8 cellular contexts compared by ENCODE assay signal in genomic region chr3:177338697-177339219, GRCh38.
DNase-seq lines count a peak whose midpoint lies in the region; ATAC-seq, FAIRE-seq and TF ChIP-seq lines count a peak whose summit lies in the region.

No MANE protein-coding gene starts in this region.

- DNase-seq in GM20000 (ENCODE audit: low spot score) (peak; percentile 39), HuH-7.5 (ENCODE audit: low spot score) (peak; percentile 36), K562 (ENCODE audit: extremely low read depth in 1 of 4, low spot score in 3 of 4) (peak; percentile 45 to 91 (median 64)), pons (ENCODE audit: low spot score) (peak; percentile 77), neural progenitor cell (ENCODE audit: low spot score) (no peak)
- no peak for DNase-seq in stimulated activated CD8-positive, alpha-beta memory T cell treated with anti-CD3 and anti-CD28 coated beads, Interleukin-4, amount 100 ng/mL, for 48 hours
- no peak for DNase-seq in activated CD8-positive, alpha-beta memory T cell treated with anti-CD3 and anti-CD28 coated beads, Interleukin-2, amount 50 U/mL, for 4 hours
- DNase-seq in stimulated activated CD4-positive, alpha-beta T cell treated with anti-CD3 and anti-CD28 coated beads, Interleukin-2, amount 100 ng/mL, for 48 hours, result no peak

- peak; percentile 91 for FAIRE-seq in K562 (lab: Jason Lieb, UNC)

- CTCF ChIA-PET in K562 (lab: Yijun Ruan, JAX; ENCODE audit: low intra/inter-chr PET ratio), result no interaction called here

- ATAC-seq in K562, result peak; percentile 88

- H3K79me2 ChIP-seq in K562 (ENCODE audit: control insufficient read depth, insufficient read depth, low read length) (no peaks in the 10 kb centered on the region), neural progenitor cell (ENCODE audit: low read depth) (no peaks in the 10 kb centered on the region)

- TF ChIP-seq CTCF in GM20000 (IDR thresholded peaks at IDR 0.05; ENCODE audit: extremely low read depth, missing control alignments) (no peak), K562 (IDR thresholded peaks at IDR 0.05 in 2 of 3, conservative IDR thresholded peaks at IDR 0.05 in 1 of 3; ENCODE audit: insufficient read depth in 2 of 3, low read depth in 1 of 3, low read length in 3 of 3) (peak in 1 of 3 experiments; percentile 10; a peak in 1 of 6 replicates), neural progenitor cell (IDR thresholded peaks at IDR 0.05) (no peak)

- no peak overlapping the region for H3K27ac Mint-ChIP-seq in neural progenitor cell

- no peak overlapping the region for H3K4me3 ChIP-seq in K562
- H3K4me3 ChIP-seq in neural progenitor cell, result no peak overlapping the region

- POLR2A ChIA-PET in K562 (lab: Yijun Ruan, JAX), result interaction anchor here (0.8 to 1.1 kb wide), 2 partner anchors 8 to 19 kb away, joined by 3 to 4 read pairs; no protein-coding TSS in a partner anchor

- H4K20me1 ChIP-seq in K562 (replicated peaks; ENCODE audit: control insufficient read depth, insufficient read depth, low read length), result no peaks in the 10 kb centered on the region
- no peaks in the 10 kb centered on the region for H4K20me1 ChIP-seq in neural progenitor cell (ENCODE audit: low read depth)

- intact Hi-C loops in K562 (cut with micrococcal nuclease), result loop anchor here (1.0 to 5.0 kb wide), 2 partner anchors 20 to 36 kb away; no protein-coding TSS in a partner anchor

- H3K27me3 Mint-ChIP-seq in neural progenitor cell (ENCODE audit: insufficient read depth, low read depth), result peaks cover 2% of the 10 kb centered on the region

- H3K9me3 Mint-ChIP-seq in neural progenitor cell, result no peaks in the 10 kb centered on the region

- H3K27me3 ChIP-seq in K562 (ENCODE audit: control insufficient read depth in 2 of 2, insufficient read depth in 2 of 2, low read length in 2 of 2), result no peaks in the 10 kb centered on the region
- H3K27me3 ChIP-seq in neural progenitor cell, result no peaks in the 10 kb centered on the region

- no TSS peak for BruUV-seq in K562 (replicated peaks; lab: Mats Ljungman, UMichigan)

- H3F3A ChIP-seq in neural progenitor cell (ENCODE audit: low read depth), result no peaks in the 10 kb centered on the region

- H3K4me1 Mint-ChIP-seq in neural progenitor cell, result peaks cover 23% of the 10 kb centered on the region

- no peaks in the 10 kb centered on the region for H3K36me3 Mint-ChIP-seq in neural progenitor cell

- H3K27ac ChIP-seq in K562 (ENCODE audit: extremely low read depth, low read depth, low read length) (peak overlapping the region; percentile 88), neural progenitor cell (no peak overlapping the region)

- H2AFZ ChIP-seq in K562 (ENCODE audit: low read depth, low read length) (peak overlapping the region; percentile 69), neural progenitor cell (replicated peaks) (no peak overlapping the region)

- H3K36me3 ChIP-seq in K562 (ENCODE audit: control insufficient read depth, insufficient read depth, low read length) (no peaks in the 10 kb centered on the region), neural progenitor cell (no peaks in the 10 kb centered on the region)

- H3K4me1 ChIP-seq in K562 (replicated peaks in 1 of 2; ENCODE audit: control insufficient read depth in 2 of 2, insufficient read depth in 2 of 2, low read length in 2 of 2) (peaks cover 16 to 63% of the 10 kb centered on the region in 2 experiments), neural progenitor cell (no peaks in the 10 kb centered on the region)

- 0% methylated on average over 3 of the region's 3 CpGs for WGBS in K562 (ENCODE audit: insufficient coverage, low coverage, missing lambda C conversion rate)

- H3K4me2 ChIP-seq in K562 (ENCODE audit: insufficient read depth, low read length), result peak overlapping the region; percentile 72
- no peak overlapping the region for H3K4me2 ChIP-seq in neural progenitor cell

- peak in 1 of 2 experiments; percentile 39; a peak in 3 of 4 replicates for TF ChIP-seq RAD21 in K562 (CRISPR knock-in tag; conservative IDR thresholded peaks at IDR 0.05 in 1 of 2, IDR thresholded peaks at IDR 0.05 in 1 of 2)

- in situ Hi-C loops in K562 (cut with MboI), result no loop called here

- H3K9me3 ChIP-seq in K562 (replicated peaks; ENCODE audit: control insufficient read depth, insufficient read depth, low read depth, low read length) (no peaks in the 10 kb centered on the region), neural progenitor cell (ENCODE audit: low read depth) (no peaks in the 10 kb centered on the region)

- no peaks in the 10 kb centered on the region for H3K9me1 ChIP-seq in K562 (ENCODE audit: control insufficient read depth, insufficient read depth, low read length)

- no peak overlapping the region for H3K4me3 Mint-ChIP-seq in neural progenitor cell

- H3K9ac ChIP-seq in K562 (ENCODE audit: insufficient read depth in 1 of 2, low read depth in 2 of 2, low read length in 2 of 2) (peak overlapping the region; percentile 60 to 65; a peak in 3 of 4 replicates), neural progenitor cell (no peak overlapping the region)

- no peak for TF ChIP-seq POLR2A in K562 (conservative IDR thresholded peaks at IDR 0.05)

- peak; percentile 95 for TF ChIP-seq EP300 in K562 (IDR thresholded peaks at IDR 0.05; ENCODE audit: low read length)

TF ChIP-seq in K562, 482 proteins besides CTCF, POLR2A, EP300 and RAD21 (continues in another document):
- TF ChIP-seq FOXA1 (IDR thresholded peaks at IDR 0.05; ENCODE audit: borderline replicate concordance) (no peak), ZFPM2 (CRISPR knock-in tag; IDR thresholded peaks at IDR 0.05) (no peak), RBM34 (IDR thresholded peaks at IDR 0.05; ENCODE audit: borderline replicate concordance, insufficient read depth, low read length) (no peak), ETS1 (conservative IDR thresholded peaks at IDR 0.05; ENCODE audit: control insufficient read depth, low read depth, low read length) (no peak), HDAC1 (IDR thresholded peaks at IDR 0.05) (no peak; a peak in 1 of 4 replicates), ZBTB17 (CRISPR knock-in tag; IDR thresholded peaks at IDR 0.05) (no peak), SLC30A9 (CRISPR knock-in tag; IDR thresholded peaks at IDR 0.05) (no peak), NFE2 (IDR thresholded peaks at IDR 0.05; ENCODE audit: low read depth) (peak; percentile 29), NR2C2 (CRISPR knock-in tag; IDR thresholded peaks at IDR 0.05) (no peak), NR2C2 (tag; IDR thresholded peaks at IDR 0.05) (peak; percentile 87), STAT5B (CRISPR knock-in tag; IDR thresholded peaks at IDR 0.05) (no peak), RBM17 (IDR thresholded peaks at IDR 0.05; ENCODE audit: borderline replicate concordance, low read depth, low read length) (no peak), BACH1 (tag; IDR thresholded peaks at IDR 0.05) (0 out of 2 replicates have a peak, but pooled peaks have one; percentile 57), BCL6 (CRISPR knock-in tag; IDR thresholded peaks at IDR 0.05) (no peak), STAT6 (CRISPR knock-in tag; IDR thresholded peaks at IDR 0.05) (no peak), CBFA2T3 (IDR thresholded peaks at IDR 0.05) (peak; percentile 93), EWSR1 (IDR thresholded peaks at IDR 0.05; ENCODE audit: borderline replicate concordance, low read depth, partially characterized antibody) (no peak), IRF2 (CRISPR knock-in tag; IDR thresholded peaks at IDR 0.05) (no peak), ATF1 (CRISPR knock-in tag; IDR thresholded peaks at IDR 0.05) (no peak), ATF1 (tag; IDR thresholded peaks at IDR 0.05) (0 out of 2 replicates have a peak, but pooled peaks have one; percentile 45), DACH1 (IDR thresholded peaks at IDR 0.05; ENCODE audit: partially characterized antibody) (peak; percentile 70), ZNF589 (CRISPR knock-in tag; IDR thresholded peaks at IDR 0.05; ENCODE audit: low read depth) (no peak; the same call in 1 of the 2 replicates), HNRNPLL (IDR thresholded peaks at IDR 0.05; ENCODE audit: low read depth, low read length, poor library complexity, severe bottlenecking) (no peak)

Comparison
In these comparisons a context has a peak if more than half of its experiments do, and no peak if none do; other contexts are left out.
1. DNase-seq: peak in GM20000 (single experiment), HuH-7.5 (single experiment), K562 (4 of 4) and pons (single experiment); none in stimulated activated CD8-positive, alpha-beta memory T cell treated with anti-CD3 and anti-CD28 coated beads, Interleukin-4, amount 100 ng/mL, for 48 hours (single experiment), neural progenitor cell (single experiment), activated CD8-positive, alpha-beta memory T cell treated with anti-CD3 and anti-CD28 coated beads, Interleukin-2, amount 50 U/mL, for 4 hours (single experiment) and stimulated activated CD4-positive, alpha-beta T cell treated with anti-CD3 and anti-CD28 coated beads, Interleukin-2, amount 100 ng/mL, for 48 hours (0 of 2).